ENCODE assay signal across 13 cellular contexts in the genomic region with DNA sequence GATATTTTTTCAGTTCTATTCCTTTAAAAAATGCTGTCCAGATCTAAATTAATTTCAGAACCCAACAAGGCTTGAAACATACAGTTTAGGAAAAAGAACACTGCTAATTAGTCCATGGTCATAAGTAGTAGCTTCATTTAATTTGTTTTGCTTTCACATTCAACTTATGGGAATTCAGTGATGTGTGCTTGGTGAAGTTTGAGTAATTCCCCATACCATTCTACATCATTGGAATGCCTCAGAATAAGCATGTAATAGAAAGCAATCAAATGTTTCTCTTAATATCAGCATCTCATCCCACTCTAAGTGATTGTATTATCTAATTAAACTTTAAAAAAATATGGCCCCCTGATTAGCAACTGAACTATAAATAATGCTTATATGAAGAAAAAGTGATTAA. TPM values are rescaled to one million over a fixed set of nuclear protein-coding genes. Genes with fewer than 3 reads are reported as not detected.
A peak's percentile ranks its signal among the peaks of the same experiment; 100 is the strongest.
DNase-seq lines count a peak whose midpoint lies in the region; ATAC-seq and TF ChIP-seq lines count a peak whose summit lies in the region.
"Had no signal": no experiment of that assay in that cellular context is flagged by ENCODE, and none has a peak within 500 bp of the region (broad histone marks: within the 10 kb centered on the region; RNA-seq: fewer than 3 reads in every experiment).

No MANE protein-coding gene starts in this region.

- H3K4me3 ChIP-seq in Loucy (ENCODE audit: low read length, poor library complexity, severe bottlenecking), result peak overlapping the region; percentile 93
- no peak overlapping the region for H3K4me3 ChIP-seq in fibroblast of lung (replicated peaks in 1 of 4; ENCODE audit: control extremely low read depth in 1 of 4, insufficient read depth in 1 of 4, low read depth in 3 of 4, low read length in 4 of 4)
- H3K4me3 ChIP-seq in sigmoid colon, result no peak overlapping the region
- no peak overlapping the region for H3K4me3 ChIP-seq in coronary artery

- H3K9me2 ChIP-seq in Loucy (replicated peaks; ENCODE audit: low read depth, low read length), result no peaks in the 10 kb centered on the region

- H2AFZ ChIP-seq in Loucy (ENCODE audit: low read length) (no peak overlapping the region), fibroblast of lung (ENCODE audit: low read length) (no peak overlapping the region)

- peak; percentile 45 for DNase-seq in EH (ENCODE audit: low read depth)
- peak; percentile 6 to 46 for DNase-seq in fibroblast of lung (ENCODE audit: low read depth in 2 of 2)
- no peak for DNase-seq in neural crest cell (ENCODE audit: low read depth, low spot score)
- no peak for DNase-seq in sigmoid colon
- no peak for DNase-seq in coronary artery (ENCODE audit: low spot score)
- DNase-seq in stimulated activated effector memory CD8-positive, alpha-beta T cell treated with anti-CD3 and anti-CD28 coated beads, Interleukin-12 subunit alpha, Interleukin-12 subunit beta, amount 100 ng/mL, for 72 hours (ENCODE audit: low spot score in 2 of 2), result no peak
- DNase-seq: C1 segment of cervical spinal cord, GDM1, NCI-H1930, NCI-H2171 treated with DMSO at 0.1 percent for 48 hours, NCI-H510A treated with DMSO at 0.1 percent for 48 hours had no signal

- TF ChIP-seq EP300 in sigmoid colon (IDR thresholded peaks at IDR 0.05), result no peak

- H3K36me3 ChIP-seq in Loucy (ENCODE audit: insufficient read depth, low read length) (no peaks in the 10 kb centered on the region), fibroblast of lung (ENCODE audit: control insufficient read depth, insufficient read depth, low read length) (no peaks in the 10 kb centered on the region), sigmoid colon (no peaks in the 10 kb centered on the region)

- peaks cover 8% of the 10 kb centered on the region for H3K9me3 Mint-ChIP-seq in neural crest cell
- peaks cover 16% of the 10 kb centered on the region for H3K9me3 Mint-ChIP-seq in stimulated activated effector memory CD8-positive, alpha-beta T cell treated with anti-CD3 and anti-CD28 coated beads, Interleukin-12 subunit alpha, Interleukin-12 subunit beta, amount 100 ng/mL, for 72 hours

- no peak overlapping the region for H3K27ac Mint-ChIP-seq in neural crest cell (ENCODE audit: unreplicated experiment)
- H3K27ac Mint-ChIP-seq in stimulated activated effector memory CD8-positive, alpha-beta T cell treated with anti-CD3 and anti-CD28 coated beads, Interleukin-12 subunit alpha, Interleukin-12 subunit beta, amount 100 ng/mL, for 72 hours, result no peak overlapping the region

- peaks cover 60% of the 10 kb centered on the region for H3K79me2 ChIP-seq in Loucy (ENCODE audit: insufficient read depth, low read length)
- H3K79me2 ChIP-seq in fibroblast of lung (ENCODE audit: control insufficient read depth, insufficient read depth, low read length), result peaks cover 30% of the 10 kb centered on the region

- no peak for TF ChIP-seq CTCF in Loucy (conservative IDR thresholded peaks at IDR 0.05; ENCODE audit: low read length)
- TF ChIP-seq CTCF in fibroblast of lung (conservative IDR thresholded peaks at IDR 0.05 in 1 of 2, IDR thresholded peaks at IDR 0.05 in 1 of 2; ENCODE audit: low read depth in 1 of 2, low read length in 2 of 2), result no peak
- no peak for TF ChIP-seq CTCF in neural crest cell (conservative IDR thresholded peaks at IDR 0.05)
- no peak for TF ChIP-seq CTCF in sigmoid colon (IDR thresholded peaks at IDR 0.05)
- TF ChIP-seq CTCF in coronary artery (IDR thresholded peaks at IDR 0.05), result no peak

- peaks cover 6% of the 10 kb centered on the region for H4K20me1 ChIP-seq in Loucy (ENCODE audit: insufficient read depth, low read length, poor library complexity, severe bottlenecking)
- H4K20me1 ChIP-seq in fibroblast of lung (ENCODE audit: control insufficient read depth, extremely low read depth, insufficient read depth, low read length), result no peaks in the 10 kb centered on the region

- H3K4me1 ChIP-seq in Loucy (ENCODE audit: insufficient read depth, low read length, poor library complexity, severe bottlenecking) (peaks cover 38% of the 10 kb centered on the region), fibroblast of lung (ENCODE audit: control insufficient read depth, extremely low read depth, insufficient read depth, low read length) (peaks cover 4% of the 10 kb centered on the region), sigmoid colon (peaks cover 0 to 13% (median 8%) of the 10 kb centered on the region in 4 donors)

- peak overlapping the region; percentile 85 for H3K4me2 ChIP-seq in Loucy (ENCODE audit: low read depth, low read length, poor library complexity, severe bottlenecking)
- H3K4me2 ChIP-seq in fibroblast of lung (ENCODE audit: extremely low read depth, insufficient read depth, low read length), result peak overlapping the region; percentile 63

- ATAC-seq in stimulated activated effector memory CD8-positive, alpha-beta T cell treated with anti-CD3 and anti-CD28 coated beads, Interleukin-12 subunit alpha, Interleukin-12 subunit beta, amount 100 ng/mL, for 72 hours, result no peak
- ATAC-seq: HCT116 had no signal

- H3K9ac ChIP-seq in Loucy (ENCODE audit: low read depth, low read length, poor library complexity, severe bottlenecking), result peak overlapping the region; percentile 20
- no peak overlapping the region for H3K9ac ChIP-seq in fibroblast of lung (ENCODE audit: insufficient read depth, low read length)

- peaks cover 13% of the 10 kb centered on the region for H3K36me3 Mint-ChIP-seq in neural crest cell (ENCODE audit: low read depth)
- H3K36me3 Mint-ChIP-seq in stimulated activated effector memory CD8-positive, alpha-beta T cell treated with anti-CD3 and anti-CD28 coated beads, Interleukin-12 subunit alpha, Interleukin-12 subunit beta, amount 100 ng/mL, for 72 hours, result no peaks in the 10 kb centered on the region

- H3K27me3 ChIP-seq in Loucy (ENCODE audit: insufficient read depth, low read length, poor library complexity, severe bottlenecking) (no peaks in the 10 kb centered on the region), fibroblast of lung (ENCODE audit: control insufficient read depth, insufficient read depth, low read length) (no peaks in the 10 kb centered on the region), sigmoid colon (no peaks in the 10 kb centered on the region)

- intact Hi-C loops in sigmoid colon (cut with DNase I), result no loop called here

- H3F3A ChIP-seq in Loucy (ENCODE audit: low read depth), result no peaks in the 10 kb centered on the region

- peaks cover 28% of the 10 kb centered on the region for H3K4me1 Mint-ChIP-seq in neural crest cell
- peaks cover 6% of the 10 kb centered on the region for H3K4me1 Mint-ChIP-seq in stimulated activated effector memory CD8-positive, alpha-beta T cell treated with anti-CD3 and anti-CD28 coated beads, Interleukin-12 subunit alpha, Interleukin-12 subunit beta, amount 100 ng/mL, for 72 hours

- H3K4me3 Mint-ChIP-seq in neural crest cell, result peak overlapping the region; percentile 11
- H3K4me3 Mint-ChIP-seq in stimulated activated effector memory CD8-positive, alpha-beta T cell treated with anti-CD3 and anti-CD28 coated beads, Interleukin-12 subunit alpha, Interleukin-12 subunit beta, amount 100 ng/mL, for 72 hours, result no peak overlapping the region

- peaks cover 4% of the 10 kb centered on the region for H3K27me3 Mint-ChIP-seq in neural crest cell (ENCODE audit: low read depth)

- no peak overlapping the region for H3K27ac ChIP-seq in fibroblast of lung (ENCODE audit: insufficient read depth, low read length)
- H3K27ac ChIP-seq in sigmoid colon, result no peak overlapping the region
- no peak overlapping the region for H3K27ac ChIP-seq in coronary artery

- H3K9me3 ChIP-seq in Loucy (ENCODE audit: insufficient read depth, low read depth, low read length) (no peaks in the 10 kb centered on the region), fibroblast of lung (ENCODE audit: control insufficient read depth, insufficient read depth, low read depth, low read length) (no peaks in the 10 kb centered on the region), sigmoid colon (no peaks in the 10 kb centered on the region)

- no peak for TF ChIP-seq POLR2A in sigmoid colon (IDR thresholded peaks at IDR 0.05)

RNA-seq across cellular contexts. Expression of gene CNTLN, which starts 2.7 kb away (rescaled TPM):
- total RNA-seq in fibroblast of lung (13.0 and 16.7 TPM in 2 replicates), neural crest cell (16.7 and 18.0 TPM in 2 replicates), sigmoid colon (10 to 100 TPM; 12.1 to 22.4 (median 19.1) TPM)
- polyA plus RNA-seq in fibroblast of lung (8.5 and 9.1 TPM in 2 replicates), sigmoid colon (1 to 10 TPM in 2 of 3 donors, under 1 TPM in 1; 0.92 to 2.4 (median 1.2) TPM)
- 6.2 and 6.9 TPM in 2 replicates for polyA plus RNA-seq in fibroblast of lung (2012)
- 0.24 and 0.96 TPM in 2 replicates for polyA minus RNA-seq in fibroblast of lung (ENCODE audit: low replicate concordance)

Comparison
In these comparisons a context has a peak if more than half of its experiments do, and no peak if none do; other contexts are left out.
1. DNase-seq: peak in EH (single experiment) and fibroblast of lung (2 of 2); none in neural crest cell (single experiment), sigmoid colon (single experiment), coronary artery (single experiment) and stimulated activated effector memory CD8-positive, alpha-beta T cell treated with anti-CD3 and anti-CD28 coated beads, Interleukin-12 subunit alpha, Interleukin-12 subunit beta, amount 100 ng/mL, for 72 hours (0 of 2).